ENCODE assay signal across 17 cellular contexts in the genomic region with DNA sequence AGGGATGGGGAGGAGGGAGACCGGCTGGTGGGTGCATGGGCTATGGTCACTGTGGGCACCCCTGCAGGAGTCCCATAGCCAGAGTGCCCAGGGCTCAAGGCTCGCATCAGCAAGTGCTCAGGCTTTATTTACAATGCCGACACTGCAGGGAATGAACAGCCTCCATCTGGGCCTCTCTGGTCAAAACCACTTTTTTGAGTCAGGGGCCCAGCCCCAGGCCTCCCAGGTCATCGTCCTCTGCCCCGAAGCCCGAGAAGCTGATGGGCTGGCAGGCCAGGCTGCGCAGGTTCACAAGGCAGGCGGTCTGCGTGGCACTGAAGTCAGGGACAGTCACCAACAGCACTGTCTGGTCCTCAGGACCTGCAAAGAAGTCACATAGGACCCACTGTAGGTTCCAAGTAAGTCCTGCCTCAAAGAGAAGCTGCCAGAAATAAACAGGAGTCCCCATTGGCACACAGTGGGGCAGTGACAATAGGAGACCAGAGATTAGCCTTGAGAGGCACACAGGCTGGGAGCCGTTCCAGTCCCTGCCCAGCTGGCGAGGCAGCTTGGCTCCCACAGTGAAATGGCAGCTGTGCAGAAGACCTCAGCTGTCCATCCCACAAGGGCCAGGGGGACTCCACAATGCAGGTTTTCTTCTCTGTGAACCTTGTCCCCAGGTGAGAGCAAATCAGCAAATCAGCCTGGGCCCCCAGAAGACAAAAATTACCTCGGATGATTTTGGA. TPM values are rescaled to one million over a fixed set of nuclear protein-coding genes. Genes with fewer than 3 reads are reported as not detected.
A peak's percentile ranks its signal among the peaks of the same experiment; 100 is the strongest.
DNase-seq lines count a peak whose midpoint lies in the region; ATAC-seq and TF ChIP-seq lines count a peak whose summit lies in the region.
"Had no signal": no experiment of that assay in that cellular context is flagged by ENCODE, and none has a peak within 500 bp of the region (broad histone marks: within the 10 kb centered on the region; RNA-seq: fewer than 3 reads in every experiment).

No MANE protein-coding gene starts in this region.

- POLR2A ChIA-PET in RWPE1 (lab: Yijun Ruan, JAX; ENCODE audit: low non-redundant PET): no interaction called here

- TF ChIP-seq CTCF in RWPE1 (conservative IDR thresholded peaks at IDR 0.05; ENCODE audit: low read depth): no peak

- ATAC-seq in left lobe of liver (peak; percentile 36), HG03280 (IDR thresholded peaks at IDR 0.05; ENCODE audit: unreplicated experiment) (no peak)
- ATAC-seq: gastroesophageal sphincter had no signal

- no peak for DNase-seq in RWPE1 (ENCODE audit: low spot score)
- DNase-seq in fibroblast of gingiva (ENCODE audit: low read depth): peak; percentile 37
- DNase-seq in left lobe of liver (ENCODE audit: low spot score): no peak
- DNase-seq in superior temporal gyrus (ENCODE audit: extremely low spot score): peak; percentile 91
- DNase-seq in HuH-7.5 (ENCODE audit: low spot score): no peak
- no peak for DNase-seq in NCI-H345 treated with DMSO at 0.1 percent for 48 hours (lab: John Stamatoyannopoulos, UW; ENCODE audit: unreplicated experiment)
- DNase-seq: activated effector memory CD4-positive, alpha-beta T cell treated with anti-CD3 and anti-CD28 coated beads, Interleukin-2, amount 50 U/mL, for 16 hours; CD4-positive, alpha-beta T cell; HCEC 1CT; islet precursor cell; KBM-7; NCI-H1417 had no signal

- CTCF ChIA-PET in RWPE1 (lab: Yijun Ruan, JAX): no interaction called here

- peak overlapping the region; percentile 57 for H3K27ac ChIP-seq in RWPE1

RNA-seq across cellular contexts. Expression of gene POLD2, which starts 8.6 kb away (rescaled TPM):
- 78.3 TPM for total RNA-seq in left lobe of liver

RNA-seq across cellular contexts. Expression of gene AEBP1, which starts 10.6 kb away (rescaled TPM):
- 9.4 TPM for total RNA-seq in left lobe of liver

RNA-seq across cellular contexts. Expression of gene MYL7, which starts 26.4 kb away (rescaled TPM):
- not detected for total RNA-seq in left lobe of liver
- total RNA-seq: activated CD8-positive, alpha-beta memory T cell treated with anti-CD3 and anti-CD28 coated beads for 36 hours; CD4-positive, alpha-beta T cell; gastroesophageal sphincter; OCI-LY7; pulmonary artery endothelial cell had no signal

RNA-seq across cellular contexts. Expression of gene POLM, which starts 32.4 kb away (rescaled TPM):
- 21.0 TPM for total RNA-seq in left lobe of liver

RNA-seq across cellular contexts. Expression of gene PGAM2, which starts 49.4 kb away (rescaled TPM):
- not detected for total RNA-seq in left lobe of liver
- total RNA-seq: activated CD8-positive, alpha-beta memory T cell treated with anti-CD3 and anti-CD28 coated beads for 36 hours; pulmonary artery endothelial cell had no signal

Comparison
In these comparisons a context has a peak if more than half of its experiments do, and no peak if none do; other contexts are left out.
1. DNase-seq: peak in fibroblast of gingiva (single experiment) and superior temporal gyrus (single experiment); none in RWPE1 (single experiment), left lobe of liver (single experiment), HuH-7.5 (single experiment) and NCI-H345 treated with DMSO at 0.1 percent for 48 hours (single experiment).